In the genomic region with DNA sequence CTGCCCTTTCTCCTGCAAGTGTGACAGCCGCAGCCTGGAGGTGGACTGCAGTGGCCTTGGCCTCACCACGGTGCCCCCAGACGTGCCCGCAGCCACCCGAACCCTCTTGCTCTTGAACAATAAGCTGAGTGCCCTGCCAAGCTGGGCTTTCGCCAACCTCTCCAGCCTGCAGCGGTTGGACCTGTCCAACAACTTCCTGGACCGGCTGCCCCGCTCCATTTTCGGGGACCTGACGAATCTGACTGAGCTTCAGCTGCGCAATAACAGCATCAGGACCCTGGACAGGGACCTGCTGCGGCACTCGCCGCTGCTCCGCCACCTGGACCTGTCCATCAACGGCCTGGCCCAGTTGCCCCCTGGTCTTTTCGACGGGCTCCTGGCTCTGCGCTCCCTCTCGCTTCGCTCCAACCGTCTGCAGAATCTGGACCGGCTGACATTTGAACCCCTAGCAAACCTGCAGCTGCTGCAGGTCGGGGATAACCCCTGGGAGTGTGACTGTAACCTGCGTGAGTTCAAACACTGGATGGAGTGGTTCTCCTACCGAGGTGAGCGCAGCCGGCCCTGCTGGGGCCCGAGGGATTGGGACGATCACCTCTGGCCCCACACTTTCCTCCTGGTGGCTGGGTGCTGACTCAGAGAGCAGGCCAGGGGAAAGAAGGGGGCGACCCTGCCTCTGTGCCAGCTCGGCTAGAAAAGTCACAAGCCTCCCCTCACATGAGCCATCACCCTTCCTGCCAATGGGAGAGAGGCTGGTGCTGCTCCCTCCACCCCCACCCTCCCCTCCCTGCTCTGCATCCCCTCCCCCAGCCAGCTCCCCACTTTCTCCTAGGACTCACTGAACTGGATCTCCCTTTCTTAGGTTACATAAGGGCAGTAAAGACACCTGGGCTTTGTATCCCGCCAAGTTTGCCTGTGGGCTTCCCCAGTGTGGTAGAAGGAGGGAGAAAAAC, we compare ENCODE assay signal across 9 cellular contexts. TPM values are rescaled to one million over a fixed set of nuclear protein-coding genes. Genes with fewer than 3 reads are reported as not detected.
DNase-seq lines count a peak whose midpoint lies in the region; ATAC-seq and TF ChIP-seq lines count a peak whose summit lies in the region.
"Had no signal": no experiment of that assay in that cellular context is flagged by ENCODE, and none has a peak within 500 bp of the region (broad histone marks: within the 10 kb centered on the region; RNA-seq: fewer than 3 reads in every experiment).

No MANE protein-coding gene starts in this region.

- H3K36me3 ChIP-seq in hepatocyte (replicated peaks; ENCODE audit: insufficient read depth, low read depth) = no peaks in the 10 kb centered on the region

- no peaks in the 10 kb centered on the region for H3K79me2 ChIP-seq in hepatocyte

- no peak overlapping the region for H3K4me2 ChIP-seq in hepatocyte

- peak; percentile 49 for DNase-seq in NCI-H510A (lab: John Stamatoyannopoulos, UW)
- DNase-seq in NCI-H510A treated with DMSO at 0.1 percent for 48 hours (lab: John Stamatoyannopoulos, UW) = no peak
- peak in 1 of 2 donors; percentile 18 for DNase-seq in activated naive CD4-positive, alpha-beta T cell treated with anti-CD3 and anti-CD28 coated beads, Interleukin-2, amount 50 U/mL, for 72 hours (ENCODE audit: low spot score in 2 of 2)
- peak; percentile 93 for DNase-seq in hepatocyte (ENCODE audit: low spot score)
- peak; percentile 42 for DNase-seq in stimulated activated CD8-positive, alpha-beta memory T cell treated with anti-CD3 and anti-CD28 coated beads, Interleukin-4, amount 100 ng/mL, for 48 hours
- DNase-seq in activated CD8-positive, alpha-beta memory T cell treated with anti-CD3 and anti-CD28 coated beads, Interleukin-2, amount 50 U/mL, for 4 hours = no peak
- no peak for DNase-seq in pons (ENCODE audit: low spot score)
- DNase-seq in UCSD-AML1 (lab: John Stamatoyannopoulos, UW; ENCODE audit: unreplicated experiment) = no peak

- no peaks in the 10 kb centered on the region for H3K4me1 ChIP-seq in hepatocyte (ENCODE audit: insufficient read depth)

- H4K20me1 ChIP-seq in hepatocyte (ENCODE audit: insufficient read depth, poor library complexity, severe bottlenecking) = no peaks in the 10 kb centered on the region

- no peak overlapping the region for H3K27ac ChIP-seq in hepatocyte
- H3K27ac ChIP-seq: C4-2B had no signal

- H3K9me3 ChIP-seq in hepatocyte (ENCODE audit: low read depth) = no peaks in the 10 kb centered on the region

- ATAC-seq in activated naive CD4-positive, alpha-beta T cell treated with anti-CD3 and anti-CD28 coated beads, Interleukin-2, amount 50 U/mL, for 72 hours = peak; percentile 31 to 50

- no peak overlapping the region for H2AFZ ChIP-seq in hepatocyte

- no peaks in the 10 kb centered on the region for H3K27me3 ChIP-seq in hepatocyte

- no peak overlapping the region for H3K4me3 ChIP-seq in hepatocyte

- no peak for TF ChIP-seq CTCF in hepatocyte (IDR thresholded peaks at IDR 0.05; ENCODE audit: poor library complexity)

- 22% methylated on average over 33 of the region's 34 CpGs for WGBS in hepatocyte (ENCODE audit: low lambda C conversion rate, missing lambda C conversion rate)

- no peak overlapping the region for H3K27ac Mint-ChIP-seq in activated naive CD4-positive, alpha-beta T cell treated with anti-CD3 and anti-CD28 coated beads, Interleukin-2, amount 50 U/mL, for 72 hours

- H3K36me3 Mint-ChIP-seq in activated naive CD4-positive, alpha-beta T cell treated with anti-CD3 and anti-CD28 coated beads, Interleukin-2, amount 50 U/mL, for 72 hours = no peaks in the 10 kb centered on the region

- H3K9me3 Mint-ChIP-seq in activated naive CD4-positive, alpha-beta T cell treated with anti-CD3 and anti-CD28 coated beads, Interleukin-2, amount 50 U/mL, for 72 hours = no peaks in the 10 kb centered on the region

- H3K9me2 ChIP-seq in hepatocyte (replicated peaks; ENCODE audit: insufficient read depth) = no peaks in the 10 kb centered on the region

RNA-seq across cellular contexts. Expression of a gene that starts 10.9 kb away (rescaled TPM):
- total RNA-seq in activated naive CD4-positive, alpha-beta T cell treated with anti-CD3 and anti-CD28 coated beads, Interleukin-2, amount 50 U/mL, for 72 hours = not detected
- not detected in 2 replicates for total RNA-seq in hepatocyte
- polyA plus RNA-seq in hepatocyte = not detected in 2 replicates

Comparison
In these comparisons a context has a peak if more than half of its experiments do, and no peak if none do; other contexts are left out.
1. DNase-seq: peak in NCI-H510A (single experiment), hepatocyte (single experiment) and stimulated activated CD8-positive, alpha-beta memory T cell treated with anti-CD3 and anti-CD28 coated beads, Interleukin-4, amount 100 ng/mL, for 48 hours (single experiment); none in NCI-H510A treated with DMSO at 0.1 percent for 48 hours (single experiment), activated CD8-positive, alpha-beta memory T cell treated with anti-CD3 and anti-CD28 coated beads, Interleukin-2, amount 50 U/mL, for 4 hours (single experiment), pons (single experiment) and UCSD-AML1 (single experiment).